10 cellular contexts compared by ENCODE assay signal in the genomic region with DNA sequence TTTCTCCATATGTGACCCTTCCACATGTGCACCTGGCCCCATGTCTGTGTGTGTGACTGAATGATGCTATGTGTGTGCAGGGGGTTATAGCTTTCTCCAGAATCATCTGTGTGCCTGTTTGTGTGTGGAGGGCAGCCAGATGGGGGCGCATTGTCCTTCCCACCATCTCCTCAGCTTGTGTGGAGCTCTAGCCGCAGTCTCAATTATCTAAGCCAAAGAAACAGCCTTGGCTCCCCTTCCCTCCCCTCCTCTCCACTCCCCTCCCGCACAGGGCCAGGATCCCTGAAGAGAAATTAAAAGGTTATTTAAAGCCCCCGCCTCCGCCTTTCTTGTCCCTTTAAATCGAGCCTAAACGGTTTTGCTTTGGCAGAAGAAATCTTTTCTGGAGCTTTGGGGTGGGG. TPM values are rescaled to one million over a fixed set of nuclear protein-coding genes. Genes with fewer than 3 reads are reported as not detected.
DNase-seq lines count a peak whose midpoint lies in the region; ATAC-seq and TF ChIP-seq lines count a peak whose summit lies in the region.
"Had no signal": no experiment of that assay in that cellular context is flagged by ENCODE, and none has a peak within 500 bp of the region (broad histone marks: within the 10 kb centered on the region; RNA-seq: fewer than 3 reads in every experiment).

No MANE protein-coding gene starts in this region.

- no peak overlapping the region for H3K27ac Mint-ChIP-seq in endodermal cell

- H3K4me3 Mint-ChIP-seq in endodermal cell, result peak overlapping the region; percentile 60

- H3K36me3 Mint-ChIP-seq in endodermal cell (ENCODE audit: low read depth), result no peaks in the 10 kb centered on the region

- H3K4me3 ChIP-seq in GM12864 (ENCODE audit: low read depth, low read length) (no peak overlapping the region), endodermal cell (ENCODE audit: low read length) (no peak overlapping the region)

- DNase-seq in GM12864 (ENCODE audit: low read depth) (no peak), NCI-H69 (lab: John Stamatoyannopoulos, UW) (peak; percentile 16), endodermal cell (peak; percentile 88), KG1 (lab: John Stamatoyannopoulos, UW) (no peak)
- DNase-seq: trophoblast cell had no signal

- peaks cover 100% of the 10 kb centered on the region for H3K27me3 ChIP-seq in endodermal cell (ENCODE audit: control insufficient read depth, insufficient read depth, low read length, poor library complexity, severe bottlenecking)

- 3 to 4% methylated on average over 5 to 7 of the region's 7 CpGs for WGBS in endodermal cell (ENCODE audit: insufficient coverage in 1 of 2, insufficient read length in 1 of 2), 2 experiments

- no peak overlapping the region for H3K27ac ChIP-seq in 22Rv1
- H3K27ac ChIP-seq in endodermal cell (ENCODE audit: low read depth, low read length), result no peak overlapping the region
- H3K27ac ChIP-seq: VCaP had no signal

- peaks cover 99% of the 10 kb centered on the region for H3K27me3 Mint-ChIP-seq in endodermal cell (ENCODE audit: insufficient read depth)

- TF ChIP-seq CTCF in 22Rv1 (IDR thresholded peaks at IDR 0.05), result 0 out of 2 replicates have a peak, but pooled peaks have one; percentile 1
- TF ChIP-seq CTCF in GM12864 (IDR thresholded peaks at IDR 0.05; ENCODE audit: low read depth, low read length, missing control alignments), result peak; percentile 46
- TF ChIP-seq CTCF in endodermal cell (conservative IDR thresholded peaks at IDR 0.05), result peak; percentile 77

- H3K9ac ChIP-seq in endodermal cell (ENCODE audit: extremely low read depth, low read length, poor library complexity, severe bottlenecking), result no peak overlapping the region

- H3K9me3 ChIP-seq in endodermal cell (ENCODE audit: control insufficient read depth, low read length), result no peaks in the 10 kb centered on the region

- peaks cover 46% of the 10 kb centered on the region for H3K4me1 Mint-ChIP-seq in endodermal cell

- ATAC-seq in GM18502 (IDR thresholded peaks at IDR 0.05; ENCODE audit: poor library complexity, unreplicated experiment) (no peak), GM19351 (IDR thresholded peaks at IDR 0.05; ENCODE audit: unreplicated experiment) (no peak), GM19467 (IDR thresholded peaks at IDR 0.05; ENCODE audit: unreplicated experiment) (no peak)

- no peaks in the 10 kb centered on the region for H3K36me3 ChIP-seq in endodermal cell (ENCODE audit: control insufficient read depth, insufficient read depth, low read length)

- no peaks in the 10 kb centered on the region for H3K9me3 Mint-ChIP-seq in endodermal cell

- H3K4me1 ChIP-seq in endodermal cell (ENCODE audit: control insufficient read depth, insufficient read depth, low read length), result peaks cover 6% of the 10 kb centered on the region

RNA-seq across cellular contexts. Expression of a gene that starts 1.8 kb away (rescaled TPM):
- total RNA-seq in endodermal cell, result 10 to 100 TPM in 1 of 2 donors, 1 to 10 TPM in 1; 5.7 to 16.6 TPM
- 3.0 TPM for polyA plus RNA-seq in endodermal cell (2013, experiment 1 of 2)
- 3.4 TPM for polyA plus RNA-seq in endodermal cell (2013, experiment 2 of 2)

Comparison
In these comparisons a context has a peak if more than half of its experiments do, and no peak if none do; other contexts are left out.
1. CTCF ChIP-seq: peak in every context shown above with its lines; median percentile 77 in endodermal cell; 46 in GM12864; 1 in 22Rv1.
2. DNase-seq: peak in NCI-H69 (single experiment) and endodermal cell (single experiment); none in GM12864 (single experiment) and KG1 (single experiment).